Comparison of ENCODE assay signal across 2 cellular contexts in genomic region chr22:22123960-22124278, GRCh38.
A peak's percentile ranks its signal among the peaks of the same experiment; 100 is the strongest.
TF ChIP-seq lines count a peak whose summit lies in the region.

No MANE protein-coding gene starts in this region.

TF ChIP-seq in HEK293, 187 proteins besides CTCF, POLR2A, EP300 and RAD21:
- TF ChIP-seq ZBTB6 (tag by site-specific recombination; IDR thresholded peaks at IDR 0.05) (peak; percentile 46; the same call in 1 of the 2 replicates), WT1 (tag by site-specific recombination; IDR thresholded peaks at IDR 0.05) (no peak)

TF ChIP-seq in K562, 482 proteins besides CTCF, POLR2A, EP300 and RAD21:
- TF ChIP-seq TFAP4 (CRISPR knock-in tag; IDR thresholded peaks at IDR 0.05; ENCODE audit: borderline replicate concordance) (0 out of 2 replicates have a peak, but pooled peaks have one; percentile 33), FIP1L1 (IDR thresholded peaks at IDR 0.05; ENCODE audit: low read depth, low read length, poor library complexity, severe bottlenecking) (no peak), GATAD2B (IDR thresholded peaks at IDR 0.05; ENCODE audit: borderline replicate concordance) (no peak), TEAD4 (IDR thresholded peaks at IDR 0.05; ENCODE audit: low read length) (no peak), TEAD4 (CRISPR knock-in tag; IDR thresholded peaks at IDR 0.05; ENCODE audit: borderline replicate concordance) (0 out of 2 replicates have a peak, but pooled peaks have one; percentile 1), SNRNP70 (optimal IDR thresholded peaks at IDR 0.05; ENCODE audit: low read depth, low read length) (no peak), CHCHD3 (CRISPR knock-in tag; IDR thresholded peaks at IDR 0.05) (no peak), DMBX1 (CRISPR knock-in tag; IDR thresholded peaks at IDR 0.05; ENCODE audit: borderline replicate concordance) (no peak), E2F5 (CRISPR knock-in tag; IDR thresholded peaks at IDR 0.05) (no peak), TAF9B (IDR thresholded peaks at IDR 0.05; ENCODE audit: partially characterized antibody) (no peak), ELF4 (CRISPR knock-in tag; IDR thresholded peaks at IDR 0.05) (no peak), ZNF24 (IDR thresholded peaks at IDR 0.05) (no peak), BRD9 (IDR thresholded peaks at IDR 0.05; ENCODE audit: low read depth, partially characterized antibody) (no peak), KDM4B (IDR thresholded peaks at IDR 0.05; ENCODE audit: borderline replicate concordance in 2 of 2, low read depth in 1 of 2) (no peak), FOXP1 (CRISPR knock-in tag; IDR thresholded peaks at IDR 0.05) (no peak), CBX1 (IDR thresholded peaks at IDR 0.05; ENCODE audit: low read depth) (no peak), ETV5 (CRISPR knock-in tag; IDR thresholded peaks at IDR 0.05; ENCODE audit: low read depth) (0 out of 2 replicates have a peak, but pooled peaks have one; percentile 29), HMGXB4 (CRISPR knock-in tag; IDR thresholded peaks at IDR 0.05) (peak; percentile 38; the same call in 1 of the 2 replicates), ZNF77 (CRISPR knock-in tag; IDR thresholded peaks at IDR 0.05) (0 out of 2 replicates have a peak, but pooled peaks have one; percentile 56), DNMT1 (IDR thresholded peaks at IDR 0.05) (no peak), MEF2A (IDR thresholded peaks at IDR 0.05; ENCODE audit: control insufficient read depth, low read depth, low read length) (no peak), STAG1 (CRISPR knock-in tag; IDR thresholded peaks at IDR 0.05; ENCODE audit: borderline replicate concordance) (no peak; the same call in 1 of the 2 replicates), BCOR (IDR thresholded peaks at IDR 0.05) (no peak), CBFB (CRISPR knock-in tag; IDR thresholded peaks at IDR 0.05) (peak; percentile 52; the same call in 1 of the 2 replicates), SNAPC5 (CRISPR knock-in tag; IDR thresholded peaks at IDR 0.05) (no peak), NR2C2 (CRISPR knock-in tag; IDR thresholded peaks at IDR 0.05) (0 out of 2 replicates have a peak, but pooled peaks have one; percentile 13), NR2C2 (tag; IDR thresholded peaks at IDR 0.05) (no peak), KDM2B (CRISPR knock-in tag; IDR thresholded peaks at IDR 0.05) (0 out of 2 replicates have a peak, but pooled peaks have one; percentile 57), THAP12 (CRISPR knock-in tag; IDR thresholded peaks at IDR 0.05) (0 out of 2 replicates have a peak, but pooled peaks have one; percentile 68), HDGF (IDR thresholded peaks at IDR 0.05) (no peak), SIN3A (IDR thresholded peaks at IDR 0.05; ENCODE audit: borderline replicate concordance in 2 of 2, control insufficient read depth in 1 of 2, low read depth in 2 of 2, low read length in 2 of 2) (no peak), SRF (CRISPR knock-in tag; IDR thresholded peaks at IDR 0.05) (no peak)
- TF ChIP-seq, protein P1, sequence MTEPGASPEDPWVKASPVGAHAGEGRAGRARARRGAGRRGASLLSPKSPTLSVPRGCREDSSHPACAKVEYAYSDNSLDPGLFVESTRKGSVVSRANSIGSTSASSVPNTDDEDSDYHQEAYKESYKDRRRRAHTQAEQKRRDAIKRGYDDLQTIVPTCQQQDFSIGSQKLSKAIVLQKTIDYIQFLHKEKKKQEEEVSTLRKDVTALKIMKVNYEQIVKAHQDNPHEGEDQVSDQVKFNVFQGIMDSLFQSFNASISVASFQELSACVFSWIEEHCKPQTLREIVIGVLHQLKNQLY (CRISPR knock-in tag; conservative IDR thresholded peaks at IDR 0.05), result 0 out of 4 replicates have a peak, but pooled peaks of 1 of the 2 experiments have one; percentile 23
- TF ChIP-seq, protein P2, sequence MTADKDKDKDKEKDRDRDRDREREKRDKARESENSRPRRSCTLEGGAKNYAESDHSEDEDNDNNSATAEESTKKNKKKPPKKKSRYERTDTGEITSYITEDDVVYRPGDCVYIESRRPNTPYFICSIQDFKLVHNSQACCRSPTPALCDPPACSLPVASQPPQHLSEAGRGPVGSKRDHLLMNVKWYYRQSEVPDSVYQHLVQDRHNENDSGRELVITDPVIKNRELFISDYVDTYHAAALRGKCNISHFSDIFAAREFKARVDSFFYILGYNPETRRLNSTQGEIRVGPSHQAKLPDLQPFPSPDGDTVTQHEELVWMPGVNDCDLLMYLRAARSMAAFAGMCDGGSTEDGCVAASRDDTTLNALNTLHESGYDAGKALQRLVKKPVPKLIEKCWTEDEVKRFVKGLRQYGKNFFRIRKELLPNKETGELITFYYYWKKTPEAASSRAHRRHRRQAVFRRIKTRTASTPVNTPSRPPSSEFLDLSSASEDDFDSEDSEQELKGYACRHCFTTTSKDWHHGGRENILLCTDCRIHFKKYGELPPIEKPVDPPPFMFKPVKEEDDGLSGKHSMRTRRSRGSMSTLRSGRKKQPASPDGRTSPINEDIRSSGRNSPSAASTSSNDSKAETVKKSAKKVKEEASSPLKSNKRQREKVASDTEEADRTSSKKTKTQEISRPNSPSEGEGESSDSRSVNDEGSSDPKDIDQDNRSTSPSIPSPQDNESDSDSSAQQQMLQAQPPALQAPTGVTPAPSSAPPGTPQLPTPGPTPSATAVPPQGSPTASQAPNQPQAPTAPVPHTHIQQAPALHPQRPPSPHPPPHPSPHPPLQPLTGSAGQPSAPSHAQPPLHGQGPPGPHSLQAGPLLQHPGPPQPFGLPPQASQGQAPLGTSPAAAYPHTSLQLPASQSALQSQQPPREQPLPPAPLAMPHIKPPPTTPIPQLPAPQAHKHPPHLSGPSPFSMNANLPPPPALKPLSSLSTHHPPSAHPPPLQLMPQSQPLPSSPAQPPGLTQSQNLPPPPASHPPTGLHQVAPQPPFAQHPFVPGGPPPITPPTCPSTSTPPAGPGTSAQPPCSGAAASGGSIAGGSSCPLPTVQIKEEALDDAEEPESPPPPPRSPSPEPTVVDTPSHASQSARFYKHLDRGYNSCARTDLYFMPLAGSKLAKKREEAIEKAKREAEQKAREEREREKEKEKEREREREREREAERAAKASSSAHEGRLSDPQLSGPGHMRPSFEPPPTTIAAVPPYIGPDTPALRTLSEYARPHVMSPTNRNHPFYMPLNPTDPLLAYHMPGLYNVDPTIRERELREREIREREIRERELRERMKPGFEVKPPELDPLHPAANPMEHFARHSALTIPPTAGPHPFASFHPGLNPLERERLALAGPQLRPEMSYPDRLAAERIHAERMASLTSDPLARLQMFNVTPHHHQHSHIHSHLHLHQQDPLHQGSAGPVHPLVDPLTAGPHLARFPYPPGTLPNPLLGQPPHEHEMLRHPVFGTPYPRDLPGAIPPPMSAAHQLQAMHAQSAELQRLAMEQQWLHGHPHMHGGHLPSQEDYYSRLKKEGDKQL (CRISPR knock-in tag; IDR thresholded peaks at IDR 0.05; ENCODE audit: borderline replicate concordance), result 0 out of 2 replicates have a peak, but pooled peaks have one; percentile 64
- TF ChIP-seq, protein P3, sequence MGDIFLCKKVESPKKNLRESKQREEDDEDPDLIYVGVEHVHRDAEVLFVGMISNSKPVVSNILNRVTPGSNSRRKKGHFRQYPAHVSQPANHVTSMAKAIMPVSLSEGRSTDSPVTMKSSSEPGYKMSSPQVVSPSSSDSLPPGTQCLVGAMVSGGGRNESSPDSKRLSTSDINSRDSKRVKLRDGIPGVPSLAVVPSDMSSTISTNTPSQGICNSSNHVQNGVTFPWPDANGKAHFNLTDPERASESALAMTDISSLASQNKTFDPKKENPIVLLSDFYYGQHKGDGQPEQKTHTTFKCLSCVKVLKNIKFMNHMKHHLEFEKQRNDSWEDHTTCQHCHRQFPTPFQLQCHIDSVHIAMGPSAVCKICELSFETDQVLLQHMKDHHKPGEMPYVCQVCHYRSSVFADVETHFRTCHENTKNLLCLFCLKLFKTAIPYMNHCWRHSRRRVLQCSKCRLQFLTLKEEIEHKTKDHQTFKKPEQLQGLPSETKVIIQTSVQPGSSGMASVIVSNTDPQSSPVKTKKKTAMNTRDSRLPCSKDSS (IDR thresholded peaks at IDR 0.05; ENCODE audit: low read depth, partially characterized antibody), result no peak
- TF ChIP-seq, protein P4, sequence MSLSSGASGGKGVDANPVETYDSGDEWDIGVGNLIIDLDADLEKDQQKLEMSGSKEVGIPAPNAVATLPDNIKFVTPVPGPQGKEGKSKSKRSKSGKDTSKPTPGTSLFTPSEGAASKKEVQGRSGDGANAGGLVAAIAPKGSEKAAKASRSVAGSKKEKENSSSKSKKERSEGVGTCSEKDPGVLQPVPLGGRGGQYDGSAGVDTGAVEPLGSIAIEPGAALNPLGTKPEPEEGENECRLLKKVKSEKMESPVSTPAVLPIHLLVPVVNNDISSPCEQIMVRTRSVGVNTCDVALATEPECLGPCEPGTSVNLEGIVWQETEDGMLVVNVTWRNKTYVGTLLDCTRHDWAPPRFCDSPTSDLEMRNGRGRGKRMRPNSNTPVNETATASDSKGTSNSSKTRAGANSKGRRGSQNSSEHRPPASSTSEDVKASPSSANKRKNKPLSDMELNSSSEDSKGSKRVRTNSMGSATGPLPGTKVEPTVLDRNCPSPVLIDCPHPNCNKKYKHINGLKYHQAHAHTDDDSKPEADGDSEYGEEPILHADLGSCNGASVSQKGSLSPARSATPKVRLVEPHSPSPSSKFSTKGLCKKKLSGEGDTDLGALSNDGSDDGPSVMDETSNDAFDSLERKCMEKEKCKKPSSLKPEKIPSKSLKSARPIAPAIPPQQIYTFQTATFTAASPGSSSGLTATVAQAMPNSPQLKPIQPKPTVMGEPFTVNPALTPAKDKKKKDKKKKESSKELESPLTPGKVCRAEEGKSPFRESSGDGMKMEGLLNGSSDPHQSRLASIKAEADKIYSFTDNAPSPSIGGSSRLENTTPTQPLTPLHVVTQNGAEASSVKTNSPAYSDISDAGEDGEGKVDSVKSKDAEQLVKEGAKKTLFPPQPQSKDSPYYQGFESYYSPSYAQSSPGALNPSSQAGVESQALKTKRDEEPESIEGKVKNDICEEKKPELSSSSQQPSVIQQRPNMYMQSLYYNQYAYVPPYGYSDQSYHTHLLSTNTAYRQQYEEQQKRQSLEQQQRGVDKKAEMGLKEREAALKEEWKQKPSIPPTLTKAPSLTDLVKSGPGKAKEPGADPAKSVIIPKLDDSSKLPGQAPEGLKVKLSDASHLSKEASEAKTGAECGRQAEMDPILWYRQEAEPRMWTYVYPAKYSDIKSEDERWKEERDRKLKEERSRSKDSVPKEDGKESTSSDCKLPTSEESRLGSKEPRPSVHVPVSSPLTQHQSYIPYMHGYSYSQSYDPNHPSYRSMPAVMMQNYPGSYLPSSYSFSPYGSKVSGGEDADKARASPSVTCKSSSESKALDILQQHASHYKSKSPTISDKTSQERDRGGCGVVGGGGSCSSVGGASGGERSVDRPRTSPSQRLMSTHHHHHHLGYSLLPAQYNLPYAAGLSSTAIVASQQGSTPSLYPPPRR (CRISPR knock-in tag; IDR thresholded peaks at IDR 0.05; ENCODE audit: borderline replicate concordance), result no peak
- TF ChIP-seq, protein P5, sequence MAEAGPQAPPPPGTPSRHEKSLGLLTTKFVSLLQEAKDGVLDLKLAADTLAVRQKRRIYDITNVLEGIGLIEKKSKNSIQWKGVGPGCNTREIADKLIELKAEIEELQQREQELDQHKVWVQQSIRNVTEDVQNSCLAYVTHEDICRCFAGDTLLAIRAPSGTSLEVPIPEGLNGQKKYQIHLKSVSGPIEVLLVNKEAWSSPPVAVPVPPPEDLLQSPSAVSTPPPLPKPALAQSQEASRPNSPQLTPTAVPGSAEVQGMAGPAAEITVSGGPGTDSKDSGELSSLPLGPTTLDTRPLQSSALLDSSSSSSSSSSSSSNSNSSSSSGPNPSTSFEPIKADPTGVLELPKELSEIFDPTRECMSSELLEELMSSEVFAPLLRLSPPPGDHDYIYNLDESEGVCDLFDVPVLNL (CRISPR knock-in tag; IDR thresholded peaks at IDR 0.05; ENCODE audit: low read depth), result peak; percentile 20; the same call in 1 of the 2 replicates
